ENCODE assay signal across 8 cellular contexts in genomic region chr11:59555601-59556114, GRCh38. TPM values are rescaled to one million over a fixed set of nuclear protein-coding genes. Genes with fewer than 3 reads are reported as not detected.
DNase-seq lines count a peak whose midpoint lies in the region; ATAC-seq and TF ChIP-seq lines count a peak whose summit lies in the region.

No MANE protein-coding gene starts in this region.

- peak overlapping the region in 4 of 10 experiments; percentile 31 to 53 (median 49); a peak in 4 of 20 replicates for H3K4me3 ChIP-seq in BLaER1 treated with 17β-estradiol and CSF1 and Interleukin-3, amounts not matched to agents 10 nM and 100 nM
- peak overlapping the region; percentile 76 for H3K4me3 ChIP-seq in Loucy (ENCODE audit: low read length, poor library complexity, severe bottlenecking)
- H3K4me3 ChIP-seq in choroid plexus epithelial cell (ENCODE audit: low read depth, low read length), result peak overlapping the region; percentile 60

- no peaks in the 10 kb centered on the region for H3K79me2 ChIP-seq in Loucy (ENCODE audit: insufficient read depth, low read length)

- H3K27me3 Mint-ChIP-seq in natural killer cell treated with Interleukin-12 subunit alpha and Interleukin-12 subunit beta and Interleukin-15 and Interleukin-18, amount 100 ng/mL, for 72 hours, result peaks cover 7 to 8% of the 10 kb centered on the region in 2 donors

- no peak for ATAC-seq in natural killer cell treated with Interleukin-12 subunit alpha and Interleukin-12 subunit beta and Interleukin-15 and Interleukin-18, amount 100 ng/mL, for 72 hours
- ATAC-seq in left lobe of liver, result no peak

- H3K36me3 Mint-ChIP-seq in natural killer cell treated with Interleukin-12 subunit alpha and Interleukin-12 subunit beta and Interleukin-15 and Interleukin-18, amount 100 ng/mL, for 72 hours, result no peaks in the 10 kb centered on the region

- TF ChIP-seq CTCF in Loucy (conservative IDR thresholded peaks at IDR 0.05; ENCODE audit: low read length) (no peak), choroid plexus epithelial cell (conservative IDR thresholded peaks at IDR 0.05; ENCODE audit: low read depth, low read length) (no peak), GM13976 (IDR thresholded peaks at IDR 0.05; ENCODE audit: borderline replicate concordance, control extremely low read depth, extremely low read depth, insufficient read depth, missing control alignments) (no peak)

- H3K9me3 ChIP-seq in BLaER1 treated with 17β-estradiol and CSF1 and Interleukin-3, amounts not matched to agents 10 nM and 100 nM (replicated peaks in 1 of 11), result 0 out of 22 replicates have a peak, but pooled peaks cover 0 to 7% (median 0%) of the 10 kb centered on the region in 11 experiments
- no peaks in the 10 kb centered on the region for H3K9me3 ChIP-seq in Loucy (ENCODE audit: insufficient read depth, low read depth, low read length)

- H3K36me3 ChIP-seq in BLaER1 treated with 17β-estradiol and CSF1 and Interleukin-3, amounts not matched to agents 10 nM and 100 nM, result no peaks in the 10 kb centered on the region
- no peaks in the 10 kb centered on the region for H3K36me3 ChIP-seq in Loucy (ENCODE audit: insufficient read depth, low read length)

- H3K9me3 Mint-ChIP-seq in natural killer cell treated with Interleukin-12 subunit alpha and Interleukin-12 subunit beta and Interleukin-15 and Interleukin-18, amount 100 ng/mL, for 72 hours, result no peaks in the 10 kb centered on the region

- peak overlapping the region; percentile 90 for H3K4me3 Mint-ChIP-seq in natural killer cell treated with Interleukin-12 subunit alpha and Interleukin-12 subunit beta and Interleukin-15 and Interleukin-18, amount 100 ng/mL, for 72 hours

- no peaks in the 10 kb centered on the region for H3K9me2 ChIP-seq in Loucy (replicated peaks; ENCODE audit: low read depth, low read length)

- H3K4me1 Mint-ChIP-seq in natural killer cell treated with Interleukin-12 subunit alpha and Interleukin-12 subunit beta and Interleukin-15 and Interleukin-18, amount 100 ng/mL, for 72 hours (ENCODE audit: low read depth in 2 of 2), result peaks cover 40 to 46% of the 10 kb centered on the region in 2 donors

- peaks cover 15% of the 10 kb centered on the region; the same call in 1 of the 2 replicates for H3F3A ChIP-seq in Loucy (ENCODE audit: low read depth)

- in situ Hi-C loops in GM13976 (cut with MboI; ENCODE audit: low sequenced_read_pairs, unreplicated experiment), result loop anchor here (10.0 kb wide), 1 partner anchor 109 kb away; the partner anchor contains the start of gene PATL1

- H3K4me1 ChIP-seq in BLaER1 treated with 17β-estradiol and CSF1 and Interleukin-3, amounts not matched to agents 10 nM and 100 nM, result peaks cover 15 to 71% (median 47%) of the 10 kb centered on the region in 10 experiments
- H3K4me1 ChIP-seq in Loucy (ENCODE audit: insufficient read depth, low read length, poor library complexity, severe bottlenecking), result peaks cover 21% of the 10 kb centered on the region

- peak overlapping the region; percentile 68 to 72 for H3K27ac Mint-ChIP-seq in natural killer cell treated with Interleukin-12 subunit alpha and Interleukin-12 subunit beta and Interleukin-15 and Interleukin-18, amount 100 ng/mL, for 72 hours

- H3K4me2 ChIP-seq in BLaER1 treated with 17β-estradiol and CSF1 and Interleukin-3, amounts not matched to agents 10 nM and 100 nM, result peak overlapping the region; percentile 16 to 62 (median 46); a peak in 19 of 22 replicates
- H3K4me2 ChIP-seq in Loucy (ENCODE audit: low read depth, low read length, poor library complexity, severe bottlenecking), result peak overlapping the region; percentile 76

- H2AFZ ChIP-seq in Loucy (ENCODE audit: low read length), result peak overlapping the region; percentile 92

- no peak for DNase-seq in choroid plexus epithelial cell (ENCODE audit: low read depth)
- DNase-seq in natural killer cell treated with Interleukin-12 subunit alpha and Interleukin-12 subunit beta and Interleukin-15 and Interleukin-18, amount 100 ng/mL, for 72 hours (ENCODE audit: low spot score), result no peak
- DNase-seq in NCI-H1436 treated with DMSO at 0.1 percent for 48 hours (lab: John Stamatoyannopoulos, UW), result no peak
- no peak for DNase-seq in NCI-H2171 (lab: John Stamatoyannopoulos, UW)
- DNase-seq in left lobe of liver (ENCODE audit: low spot score), result no peak
- DNase-seq in GM13976 (ENCODE audit: low spot score), result no peak

- H3K27ac ChIP-seq in BLaER1 treated with 17β-estradiol and CSF1 and Interleukin-3, amounts not matched to agents 10 nM and 100 nM, result peak overlapping the region in 1 of 11 experiments; percentile 21; a peak in 1 of 22 replicates

- peak overlapping the region in 3 of 11 experiments; percentile 21 to 25 (median 22); a peak in 2 of 22 replicates for H3K9ac ChIP-seq in BLaER1 treated with 17β-estradiol and CSF1 and Interleukin-3, amounts not matched to agents 10 nM and 100 nM
- peak overlapping the region; percentile 70 for H3K9ac ChIP-seq in Loucy (ENCODE audit: low read depth, low read length, poor library complexity, severe bottlenecking)

- no peaks in the 10 kb centered on the region for H4K20me1 ChIP-seq in BLaER1 treated with 17β-estradiol and CSF1 and Interleukin-3, amounts not matched to agents 10 nM and 100 nM
- no peaks in the 10 kb centered on the region for H4K20me1 ChIP-seq in Loucy (ENCODE audit: insufficient read depth, low read length, poor library complexity, severe bottlenecking)

- H3K27me3 ChIP-seq in BLaER1 treated with 17β-estradiol and CSF1 and Interleukin-3, amounts not matched to agents 10 nM and 100 nM, result peaks cover 0 to 28% (median 18%) of the 10 kb centered on the region in 11 experiments; a peak in 13 of 22 replicates
- H3K27me3 ChIP-seq in Loucy (ENCODE audit: insufficient read depth, low read length, poor library complexity, severe bottlenecking), result no peaks in the 10 kb centered on the region

RNA-seq across cellular contexts. Expression of gene OR4D9, which starts 44.3 kb away (rescaled TPM):
- not detected for total RNA-seq in natural killer cell treated with Interleukin-12 subunit alpha and Interleukin-12 subunit beta and Interleukin-15 and Interleukin-18, amount 100 ng/mL, for 72 hours
- total RNA-seq in left lobe of liver, result not detected

RNA-seq across cellular contexts. Expression of gene OR4D11, which starts 52.3 kb away (rescaled TPM):
- total RNA-seq in natural killer cell treated with Interleukin-12 subunit alpha and Interleukin-12 subunit beta and Interleukin-15 and Interleukin-18, amount 100 ng/mL, for 72 hours, result not detected
- total RNA-seq in left lobe of liver, result not detected

RNA-seq across cellular contexts. Expression of gene OSBP, which starts 59.9 kb away (rescaled TPM):
- 10 to 100 TPM; 40.5 to 45.2 TPM for total RNA-seq in natural killer cell treated with Interleukin-12 subunit alpha and Interleukin-12 subunit beta and Interleukin-15 and Interleukin-18, amount 100 ng/mL, for 72 hours
- total RNA-seq in left lobe of liver, result 57.7 TPM
